In genomic region chr9:40106003-40106782, GRCh38 we compare ENCODE assay signal across 8 cellular contexts.
DNase-seq lines count a peak whose midpoint lies in the region; ATAC-seq, FAIRE-seq and TF ChIP-seq lines count a peak whose summit lies in the region.
"Not testable (repeated sequence)": the region's sequence is repeated elsewhere in the genome, so short reads cannot be mapped to it uniquely, and the experiment has no call there.

No MANE protein-coding gene starts in this region.

- not testable (repeated sequence) for H3K4me3 ChIP-seq in endothelial cell of umbilical vein (replicated peaks in 1 of 3; ENCODE audit: insufficient read depth in 1 of 3, low read depth in 1 of 3, low read length in 3 of 3)
- peak overlapping the region; percentile 61 for H3K4me3 ChIP-seq in psoas muscle

- not testable (repeated sequence) for BruUV-seq in endothelial cell of umbilical vein (replicated peaks; lab: Mats Ljungman, UMichigan)

- peak; percentile 11 for DNase-seq in Daoy (ENCODE audit: low read depth)
- DNase-seq in T-helper 17 cell = peak; percentile 28 to 58 (median 34)
- peak; percentile 8 for DNase-seq in endothelial cell of umbilical vein (ENCODE audit: low read depth, low spot score)
- peak; percentile 2 for DNase-seq in kidney tubule cell (ENCODE audit: low spot score)
- DNase-seq in psoas muscle = peak; percentile 47 to 82
- peak; percentile 4 for DNase-seq in superior temporal gyrus (ENCODE audit: extremely low spot score)

- WGBS in psoas muscle, 3 donors = 0% methylated on average over 3 to 7 of the region's 71 CpGs; no CpG with 5 or more reads in 1 of the 3 donors

- H4K20me1 ChIP-seq in endothelial cell of umbilical vein (replicated peaks; ENCODE audit: control insufficient read depth, extremely low read depth, insufficient read depth, low read length) = not testable (repeated sequence)

- POLR2A ChIA-PET in endothelial cell of umbilical vein (lab: Charles Lee) = not testable (repeated sequence)

- not testable (repeated sequence) for H3K36me3 ChIP-seq in endothelial cell of umbilical vein (ENCODE audit: control insufficient read depth in 2 of 2, extremely low read depth in 1 of 2, insufficient read depth in 2 of 2, low read length in 2 of 2); psoas muscle (ENCODE audit: insufficient read depth in 1 of 2, low read depth in 1 of 2)

- not testable (repeated sequence) for H3K27me3 ChIP-seq in endothelial cell of umbilical vein (ENCODE audit: control insufficient read depth in 2 of 2, insufficient read depth in 2 of 2, low read length in 2 of 2); psoas muscle (ENCODE audit: insufficient read depth in 3 of 3, low read length in 2 of 3)

- TF ChIP-seq CTCF in endothelial cell of umbilical vein (IDR thresholded peaks at IDR 0.05; ENCODE audit: extremely low read depth in 1 of 2, insufficient read depth in 1 of 2, low read depth in 1 of 2, low read length in 2 of 2); psoas muscle (IDR thresholded peaks at IDR 0.05): not testable (repeated sequence)

- not testable (repeated sequence) for H3K9me1 ChIP-seq in endothelial cell of umbilical vein (replicated peaks; ENCODE audit: control insufficient read depth, extremely low read depth, insufficient read depth, low read length)

- peak; percentile 49 for ATAC-seq in HG03378 (IDR thresholded peaks at IDR 0.05; ENCODE audit: unreplicated experiment)
- peak; percentile 77 for ATAC-seq in T-helper 17 cell
- ATAC-seq in psoas muscle = peak; percentile 68 to 92 (median 80)

- peak overlapping the region; percentile 99 for H3K4me3 Mint-ChIP-seq in T-helper 17 cell
- peak overlapping the region; percentile 92 for H3K4me3 Mint-ChIP-seq in activated naive CD4-positive, alpha-beta T cell treated with anti-CD3 and anti-CD28 coated beads, Interleukin-2, amount 50 U/mL, for 24 hours

- not testable (repeated sequence) for H3K79me2 ChIP-seq in endothelial cell of umbilical vein (ENCODE audit: control insufficient read depth, insufficient read depth, low read length)

- not testable (repeated sequence) for H3K4me2 ChIP-seq in endothelial cell of umbilical vein (ENCODE audit: insufficient read depth, low read length)

- not testable (repeated sequence) for H3K27me3 Mint-ChIP-seq in T-helper 17 cell; activated naive CD4-positive, alpha-beta T cell treated with anti-CD3 and anti-CD28 coated beads, Interleukin-2, amount 50 U/mL, for 24 hours

- FAIRE-seq in endothelial cell of umbilical vein (lab: Jason Lieb, UNC) = not testable (repeated sequence)

- intact Hi-C loops in endothelial cell of umbilical vein (cut with micrococcal nuclease); psoas muscle (cut with DNase I): not testable (repeated sequence)

- not testable (repeated sequence) for H3K4me1 ChIP-seq in endothelial cell of umbilical vein (ENCODE audit: control insufficient read depth, extremely low read depth, insufficient read depth, low read length); psoas muscle

- not testable (repeated sequence) for H3K27ac ChIP-seq in endothelial cell of umbilical vein (ENCODE audit: insufficient read depth, low read depth, low read length)
- H3K27ac ChIP-seq in psoas muscle = peak overlapping the region; percentile 55

- not testable (repeated sequence) for H3K36me3 Mint-ChIP-seq in T-helper 17 cell (ENCODE audit: low read depth); activated naive CD4-positive, alpha-beta T cell treated with anti-CD3 and anti-CD28 coated beads, Interleukin-2, amount 50 U/mL, for 24 hours

- H3K4me1 Mint-ChIP-seq in T-helper 17 cell; activated naive CD4-positive, alpha-beta T cell treated with anti-CD3 and anti-CD28 coated beads, Interleukin-2, amount 50 U/mL, for 24 hours: not testable (repeated sequence)

- H3K9me3 Mint-ChIP-seq in activated naive CD4-positive, alpha-beta T cell treated with anti-CD3 and anti-CD28 coated beads, Interleukin-2, amount 50 U/mL, for 24 hours = not testable (repeated sequence)

- H3K9ac ChIP-seq in endothelial cell of umbilical vein (replicated peaks; ENCODE audit: extremely low read depth, insufficient read depth, low read length) = not testable (repeated sequence)

- H3K9me3 ChIP-seq in T-helper 17 cell (ENCODE audit: control insufficient read depth, low read length, poor library complexity, severe bottlenecking); endothelial cell of umbilical vein (replicated peaks; ENCODE audit: control insufficient read depth, insufficient read depth, low read length); psoas muscle: not testable (repeated sequence)

- not testable (repeated sequence) for H2AFZ ChIP-seq in endothelial cell of umbilical vein (ENCODE audit: low read depth, low read length)

- dilution Hi-C loops in endothelial cell of umbilical vein (cut with MboI; ENCODE audit: extremely low pct_ligation_motif_present, low sequenced_read_pairs) = not testable (repeated sequence)

- not testable (repeated sequence) for TF ChIP-seq POLR2A in endothelial cell of umbilical vein (IDR thresholded peaks at IDR 0.05; ENCODE audit: low read depth, low read length)

- CTCF ChIA-PET in endothelial cell of umbilical vein (lab: Charles Lee) = not testable (repeated sequence)

- peak overlapping the region; percentile 96 for H3K27ac Mint-ChIP-seq in T-helper 17 cell
- peak overlapping the region; percentile 94 for H3K27ac Mint-ChIP-seq in activated naive CD4-positive, alpha-beta T cell treated with anti-CD3 and anti-CD28 coated beads, Interleukin-2, amount 50 U/mL, for 24 hours

Comparison
In these comparisons a context has a peak if more than half of its experiments do, and no peak if none do; other contexts are left out.
1. DNase-seq: peak in every context shown above with its lines; median percentile 64 in psoas muscle; 34 in T-helper 17 cell; 11 in Daoy; 8 in endothelial cell of umbilical vein; 4 in superior temporal gyrus; 2 in kidney tubule cell.